Comparison of ENCODE assay signal across 15 cellular contexts in the genomic region with DNA sequence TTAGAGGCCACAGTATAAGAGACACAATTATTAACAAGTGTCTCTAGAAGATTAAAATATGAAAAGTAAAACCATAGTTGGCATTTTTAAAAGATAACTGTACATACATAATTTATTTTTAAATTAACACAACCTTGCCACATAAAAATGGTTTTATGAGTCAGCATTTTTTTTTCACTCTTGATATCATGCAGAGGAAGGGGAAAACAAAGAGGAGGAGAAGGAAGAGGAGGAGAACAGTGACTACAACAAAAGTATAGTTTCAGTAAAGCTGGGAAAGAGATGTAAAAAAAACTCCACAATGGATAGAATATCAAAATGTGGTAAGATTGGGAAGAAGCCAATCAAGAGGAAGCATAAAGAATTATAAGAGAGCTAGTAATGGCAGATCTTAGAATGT. TPM values are rescaled to one million over a fixed set of nuclear protein-coding genes. Genes with fewer than 3 reads are reported as not detected.
"Had no signal": no experiment of that assay in that cellular context is flagged by ENCODE, and none has a peak within 500 bp of the region (broad histone marks: within the 10 kb centered on the region; RNA-seq: fewer than 3 reads in every experiment).

No MANE protein-coding gene starts in this region.

- H3K4me3 Mint-ChIP-seq: activated naive CD4-positive, alpha-beta T cell treated with anti-CD3 and anti-CD28 coated beads, Interleukin-2, amount 10 ng/mL, durations not matched to agents 7 days and 5 days; natural killer cell treated with Interleukin-12 subunit alpha and Interleukin-12 subunit beta and Interleukin-15 and Interleukin-18, amount 100 ng/mL, for 72 hours had no signal

- H3K4me3 ChIP-seq: body of pancreas, coronary artery, heart left ventricle, sigmoid colon had no signal

- H3K27ac ChIP-seq: body of pancreas, coronary artery, epithelial cell of prostate, foreskin keratinocyte, heart left ventricle, sigmoid colon had no signal

- H3K36me3 ChIP-seq: heart left ventricle, sigmoid colon had no signal

- H3K4me1 ChIP-seq: body of pancreas, sigmoid colon had no signal

- H3K27ac Mint-ChIP-seq: activated naive CD4-positive, alpha-beta T cell treated with anti-CD3 and anti-CD28 coated beads, Interleukin-2, amount 10 ng/mL, durations not matched to agents 7 days and 5 days; activated T-helper 2 cell treated with anti-CD3 and anti-CD28 coated beads, Interferon-gamma antibody, Interleukin-2, Interleukin-4, amounts not matched to agents 10 μg/mL and 5 μg/mL and 100 μg/mL, durations not matched to agents 14 hours and 24 hours and 36 hours; natural killer cell treated with Interleukin-12 subunit alpha and Interleukin-12 subunit beta and Interleukin-15 and Interleukin-18, amount 100 ng/mL, for 72 hours had no signal

- DNase-seq: activated CD4-positive, alpha-beta T cell treated with anti-CD3 and anti-CD28 coated beads, Interleukin-2, amount 50 U/mL, for 1 hour; activated naive CD4-positive, alpha-beta T cell treated with anti-CD3 and anti-CD28 coated beads, Interleukin-2, amount 10 ng/mL, durations not matched to agents 7 days and 5 days; body of pancreas; central memory CD4-positive, alpha-beta T cell; effector CD8-positive, alpha-beta T cell; heart left ventricle; left colon; sigmoid colon; stimulated activated CD4-positive, alpha-beta T cell treated with anti-CD3 and anti-CD28 coated beads, Interleukin-2, amount 100 ng/mL, for 48 hours had no signal

- H3K9me3 Mint-ChIP-seq: activated naive CD4-positive, alpha-beta T cell treated with anti-CD3 and anti-CD28 coated beads, Interleukin-2, amount 10 ng/mL, durations not matched to agents 7 days and 5 days; activated T-helper 2 cell treated with anti-CD3 and anti-CD28 coated beads, Interferon-gamma antibody, Interleukin-2, Interleukin-4, amounts not matched to agents 10 μg/mL and 5 μg/mL and 100 μg/mL, durations not matched to agents 14 hours and 24 hours and 36 hours; natural killer cell treated with Interleukin-12 subunit alpha and Interleukin-12 subunit beta and Interleukin-15 and Interleukin-18, amount 100 ng/mL, for 72 hours had no signal

- H3K9me3 ChIP-seq: body of pancreas, heart left ventricle, sigmoid colon had no signal

- H3K36me3 Mint-ChIP-seq: activated naive CD4-positive, alpha-beta T cell treated with anti-CD3 and anti-CD28 coated beads, Interleukin-2, amount 10 ng/mL, durations not matched to agents 7 days and 5 days; natural killer cell treated with Interleukin-12 subunit alpha and Interleukin-12 subunit beta and Interleukin-15 and Interleukin-18, amount 100 ng/mL, for 72 hours had no signal

- H3K4me1 Mint-ChIP-seq: activated naive CD4-positive, alpha-beta T cell treated with anti-CD3 and anti-CD28 coated beads, Interleukin-2, amount 10 ng/mL, durations not matched to agents 7 days and 5 days had no signal

- H3K27me3 ChIP-seq: body of pancreas, foreskin keratinocyte, sigmoid colon had no signal

- ATAC-seq: body of pancreas; foreskin keratinocyte; heart left ventricle; left colon; natural killer cell treated with Interleukin-12 subunit alpha and Interleukin-12 subunit beta and Interleukin-15 and Interleukin-18, amount 100 ng/mL, for 72 hours had no signal

RNA-seq across cellular contexts. Expression of gene CH25H, which starts 34.0 kb away (rescaled TPM):
- total RNA-seq: activated T-helper 2 cell treated with anti-CD3 and anti-CD28 coated beads, Interferon-gamma antibody, Interleukin-2, Interleukin-4, amounts not matched to agents 10 μg/mL and 5 μg/mL and 100 μg/mL, durations not matched to agents 14 hours and 24 hours and 36 hours; foreskin keratinocyte; natural killer cell treated with Interleukin-12 subunit alpha and Interleukin-12 subunit beta and Interleukin-15 and Interleukin-18, amount 100 ng/mL, for 72 hours; T-helper 1 cell treated with Interleukin-12 subunit alpha and Interleukin-12 subunit beta and Interleukin-4 antibody, amounts not matched to agents 30 ng/mL and 1 ng/mL, for 36 hours had no signal
